In genomic region chr11:1401656-1402221, GRCh38 we compare ENCODE assay signal across 2 cellular contexts.
TF ChIP-seq lines count a peak whose summit lies in the region.

No MANE protein-coding gene starts in this region.

TF ChIP-seq in HCT116, 20 proteins besides CTCF, POLR2A, EP300 and RAD21 (continued from another document):
- no peak for TF ChIP-seq ZNF274 (IDR thresholded peaks at IDR 0.05; ENCODE audit: low read depth, low read length)

TF ChIP-seq in SK-N-SH, 30 proteins besides CTCF, POLR2A, EP300 and RAD21 (continued from another document):
- TF ChIP-seq, protein P1, sequence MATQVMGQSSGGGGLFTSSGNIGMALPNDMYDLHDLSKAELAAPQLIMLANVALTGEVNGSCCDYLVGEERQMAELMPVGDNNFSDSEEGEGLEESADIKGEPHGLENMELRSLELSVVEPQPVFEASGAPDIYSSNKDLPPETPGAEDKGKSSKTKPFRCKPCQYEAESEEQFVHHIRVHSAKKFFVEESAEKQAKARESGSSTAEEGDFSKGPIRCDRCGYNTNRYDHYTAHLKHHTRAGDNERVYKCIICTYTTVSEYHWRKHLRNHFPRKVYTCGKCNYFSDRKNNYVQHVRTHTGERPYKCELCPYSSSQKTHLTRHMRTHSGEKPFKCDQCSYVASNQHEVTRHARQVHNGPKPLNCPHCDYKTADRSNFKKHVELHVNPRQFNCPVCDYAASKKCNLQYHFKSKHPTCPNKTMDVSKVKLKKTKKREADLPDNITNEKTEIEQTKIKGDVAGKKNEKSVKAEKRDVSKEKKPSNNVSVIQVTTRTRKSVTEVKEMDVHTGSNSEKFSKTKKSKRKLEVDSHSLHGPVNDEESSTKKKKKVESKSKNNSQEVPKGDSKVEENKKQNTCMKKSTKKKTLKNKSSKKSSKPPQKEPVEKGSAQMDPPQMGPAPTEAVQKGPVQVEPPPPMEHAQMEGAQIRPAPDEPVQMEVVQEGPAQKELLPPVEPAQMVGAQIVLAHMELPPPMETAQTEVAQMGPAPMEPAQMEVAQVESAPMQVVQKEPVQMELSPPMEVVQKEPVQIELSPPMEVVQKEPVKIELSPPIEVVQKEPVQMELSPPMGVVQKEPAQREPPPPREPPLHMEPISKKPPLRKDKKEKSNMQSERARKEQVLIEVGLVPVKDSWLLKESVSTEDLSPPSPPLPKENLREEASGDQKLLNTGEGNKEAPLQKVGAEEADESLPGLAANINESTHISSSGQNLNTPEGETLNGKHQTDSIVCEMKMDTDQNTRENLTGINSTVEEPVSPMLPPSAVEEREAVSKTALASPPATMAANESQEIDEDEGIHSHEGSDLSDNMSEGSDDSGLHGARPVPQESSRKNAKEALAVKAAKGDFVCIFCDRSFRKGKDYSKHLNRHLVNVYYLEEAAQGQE (IDR thresholded peaks at IDR 0.05; ENCODE audit: low read depth, low read length), result peak; percentile 95
- TF ChIP-seq POLR2AphosphoS5 (IDR thresholded peaks at IDR 0.05; ENCODE audit: low read depth, low read length) (no peak), ELF1 (IDR thresholded peaks at IDR 0.05) (no peak), NFIC (IDR thresholded peaks at IDR 0.05; ENCODE audit: borderline replicate concordance) (no peak), SMC3 (IDR thresholded peaks at IDR 0.05; ENCODE audit: low read depth, low read length) (peak; percentile 14; the same call in 1 of the 2 replicates), SIN3A (IDR thresholded peaks at IDR 0.05; ENCODE audit: borderline replicate concordance, low read depth, low read length) (no peak), TEAD4 (IDR thresholded peaks at IDR 0.05; ENCODE audit: borderline replicate concordance, insufficient read depth) (no peak), RFX5 (IDR thresholded peaks at IDR 0.05; ENCODE audit: low read length) (no peak), MXI1 (IDR thresholded peaks at IDR 0.05; ENCODE audit: low read depth, low read length) (peak; percentile 58; the same call in 1 of the 2 replicates), EZH2phosphoT487 (IDR thresholded peaks at IDR 0.05; ENCODE audit: borderline replicate concordance, low read depth) (no peak), FOSL2 (IDR thresholded peaks at IDR 0.05; ENCODE audit: borderline replicate concordance, low read depth) (no peak), ZBTB33 (IDR thresholded peaks at IDR 0.05; ENCODE audit: borderline replicate concordance, low read depth) (no peak), USF1 (IDR thresholded peaks at IDR 0.05; ENCODE audit: borderline replicate concordance, low read depth) (no peak), MEF2A (IDR thresholded peaks at IDR 0.05; ENCODE audit: borderline replicate concordance, low read depth) (no peak)
- TF ChIP-seq, protein P2, sequence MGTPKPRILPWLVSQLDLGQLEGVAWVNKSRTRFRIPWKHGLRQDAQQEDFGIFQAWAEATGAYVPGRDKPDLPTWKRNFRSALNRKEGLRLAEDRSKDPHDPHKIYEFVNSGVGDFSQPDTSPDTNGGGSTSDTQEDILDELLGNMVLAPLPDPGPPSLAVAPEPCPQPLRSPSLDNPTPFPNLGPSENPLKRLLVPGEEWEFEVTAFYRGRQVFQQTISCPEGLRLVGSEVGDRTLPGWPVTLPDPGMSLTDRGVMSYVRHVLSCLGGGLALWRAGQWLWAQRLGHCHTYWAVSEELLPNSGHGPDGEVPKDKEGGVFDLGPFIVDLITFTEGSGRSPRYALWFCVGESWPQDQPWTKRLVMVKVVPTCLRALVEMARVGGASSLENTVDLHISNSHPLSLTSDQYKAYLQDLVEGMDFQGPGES (IDR thresholded peaks at IDR 0.05; ENCODE audit: low read depth, low read length), result no peak
- TF ChIP-seq, protein P3, sequence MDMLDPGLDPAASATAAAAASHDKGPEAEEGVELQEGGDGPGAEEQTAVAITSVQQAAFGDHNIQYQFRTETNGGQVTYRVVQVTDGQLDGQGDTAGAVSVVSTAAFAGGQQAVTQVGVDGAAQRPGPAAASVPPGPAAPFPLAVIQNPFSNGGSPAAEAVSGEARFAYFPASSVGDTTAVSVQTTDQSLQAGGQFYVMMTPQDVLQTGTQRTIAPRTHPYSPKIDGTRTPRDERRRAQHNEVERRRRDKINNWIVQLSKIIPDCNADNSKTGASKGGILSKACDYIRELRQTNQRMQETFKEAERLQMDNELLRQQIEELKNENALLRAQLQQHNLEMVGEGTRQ (IDR thresholded peaks at IDR 0.05; ENCODE audit: borderline replicate concordance, low read depth, low read length), result no peak
